ENCODE assay signal across 8 cellular contexts in genomic region chr4:123599920-123600394, GRCh38.
DNase-seq lines count a peak whose midpoint lies in the region; ATAC-seq lines count a peak whose summit lies in the region.

No MANE protein-coding gene starts in this region.

- H3K36me3 Mint-ChIP-seq in activated naive CD4-positive, alpha-beta T cell treated with anti-CD3 and anti-CD28 coated beads, Interleukin-2, amount 50 U/mL, for 24 hours: no peaks in the 10 kb centered on the region

- peaks cover 23% of the 10 kb centered on the region for H3K4me1 Mint-ChIP-seq in activated naive CD4-positive, alpha-beta T cell treated with anti-CD3 and anti-CD28 coated beads, Interleukin-2, amount 50 U/mL, for 24 hours

- peak overlapping the region; percentile 34 for H3K4me3 Mint-ChIP-seq in activated naive CD4-positive, alpha-beta T cell treated with anti-CD3 and anti-CD28 coated beads, Interleukin-2, amount 50 U/mL, for 24 hours

- peak; percentile 100 for ATAC-seq in GM18873 (IDR thresholded peaks at IDR 0.05; ENCODE audit: low FRiP score, unreplicated experiment)
- peak; percentile 100 for ATAC-seq in HG03095 (IDR thresholded peaks at IDR 0.05; ENCODE audit: unreplicated experiment)
- ATAC-seq in left ventricle myocardium superior: peak; percentile 86

- intact Hi-C loops in left ventricle myocardium superior (cut with micrococcal nuclease): no loop called here

- no peak overlapping the region for H3K27ac Mint-ChIP-seq in activated naive CD4-positive, alpha-beta T cell treated with anti-CD3 and anti-CD28 coated beads, Interleukin-2, amount 50 U/mL, for 24 hours

- peaks cover 1% of the 10 kb centered on the region for H3K27me3 Mint-ChIP-seq in activated naive CD4-positive, alpha-beta T cell treated with anti-CD3 and anti-CD28 coated beads, Interleukin-2, amount 50 U/mL, for 24 hours

- H3K9me3 Mint-ChIP-seq in activated naive CD4-positive, alpha-beta T cell treated with anti-CD3 and anti-CD28 coated beads, Interleukin-2, amount 50 U/mL, for 24 hours: peaks cover 4% of the 10 kb centered on the region

- DNase-seq in AG20443 (ENCODE audit: low spot score): peak; percentile 14
- peak; percentile 98 for DNase-seq in OCI-M1 (lab: John Stamatoyannopoulos, UW)
- peak; percentile 76 for DNase-seq in left ventricle myocardium superior
- DNase-seq in putamen (ENCODE audit: low spot score): peak; percentile 66
- no peak for DNase-seq in cerebellum (ENCODE audit: low spot score)
